Comparison of ENCODE assay signal across 7 cellular contexts in the genomic region with DNA sequence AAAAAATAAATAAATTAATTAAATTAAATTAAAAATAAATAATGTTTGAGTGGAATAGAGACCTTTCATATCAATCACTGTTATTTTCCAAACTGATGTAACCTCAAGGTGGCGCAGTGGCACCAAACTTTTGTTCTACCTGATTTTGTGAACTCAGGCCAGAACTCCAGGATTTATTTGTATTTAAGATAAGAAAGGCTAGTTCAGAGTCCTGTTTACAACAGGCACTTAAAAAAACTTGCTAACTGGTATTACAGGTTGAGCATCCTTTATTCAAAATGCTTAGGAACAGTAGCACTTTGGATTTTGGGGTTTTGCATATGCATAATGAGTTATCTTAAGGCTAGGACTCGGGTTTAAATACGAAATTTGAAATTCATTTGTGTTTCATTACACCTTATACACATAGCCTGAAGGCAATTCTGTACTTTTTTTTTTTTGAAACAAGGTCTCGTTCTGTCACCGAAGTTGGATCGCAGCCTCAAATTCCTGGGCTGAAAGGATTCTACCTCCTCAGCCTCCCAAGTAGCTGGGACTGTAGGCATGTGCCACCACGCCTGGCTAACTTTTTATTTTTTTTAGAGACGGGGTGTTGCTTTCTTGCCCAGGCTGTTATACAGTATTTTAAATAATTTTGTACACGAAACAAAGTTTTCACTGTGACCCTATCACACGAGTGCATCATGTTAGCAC. TPM values are rescaled to one million over a fixed set of nuclear protein-coding genes. Genes with fewer than 3 reads are reported as not detected.
A peak's percentile ranks its signal among the peaks of the same experiment; 100 is the strongest.
DNase-seq lines count a peak whose midpoint lies in the region; ATAC-seq and TF ChIP-seq lines count a peak whose summit lies in the region.

No MANE protein-coding gene starts in this region.

- in situ Hi-C loops in KBM-7 (cut with MboI; ENCODE audit: low pct_unique_long_range_greater_than_20kb, low sequenced_read_pairs), result no loop called here

- H3F3A ChIP-seq in DOHH2 (ENCODE audit: control insufficient read depth, insufficient read depth), result peaks cover 2% of the 10 kb centered on the region

- intact Hi-C loops in MCF 10A (cut with micrococcal nuclease), result loop anchor here (2.0 kb wide), 1 partner anchor 105 kb away; the partner anchor contains the start of gene WDR25

- no peak overlapping the region for H2BK5ac ChIP-seq in mesendoderm (ENCODE audit: low read length)

- H3K27me3 ChIP-seq in DOHH2 (ENCODE audit: control insufficient read depth, low read length), result no peaks in the 10 kb centered on the region
- H3K27me3 ChIP-seq in mesendoderm (ENCODE audit: insufficient read depth, low read length, poor library complexity), result no peaks in the 10 kb centered on the region

- H3K23ac ChIP-seq in mesendoderm (ENCODE audit: low read length), result no peak overlapping the region

- H3K4me2 ChIP-seq in DOHH2 (ENCODE audit: low read length) (no peak overlapping the region), mesendoderm (ENCODE audit: low read length) (no peak overlapping the region)

- H3K4me3 ChIP-seq in DOHH2 (ENCODE audit: low read length) (no peak overlapping the region), mesendoderm (ENCODE audit: low read length) (no peak overlapping the region)

- H3K4ac ChIP-seq in mesendoderm (ENCODE audit: low read depth, low read length), result no peak overlapping the region

- H4K20me1 ChIP-seq in DOHH2 (ENCODE audit: control insufficient read depth, insufficient read depth, low read depth, low read length), result peaks cover 6% of the 10 kb centered on the region

- no peak overlapping the region for H3K18ac ChIP-seq in mesendoderm (ENCODE audit: low read length)

- H3K27me3 Mint-ChIP-seq in MCF 10A (ENCODE audit: insufficient read depth, unreplicated experiment), result no peaks in the 10 kb centered on the region

- H3K27ac Mint-ChIP-seq in MCF 10A (ENCODE audit: low read depth, unreplicated experiment), result no peak overlapping the region

- no peaks in the 10 kb centered on the region for H3K9me3 ChIP-seq in DOHH2 (ENCODE audit: control insufficient read depth, insufficient read depth, low read length)

- no TSS peak for BruUV-seq in MCF 10A (replicated peaks; lab: Mats Ljungman, UMichigan)

- ATAC-seq in GM18519 (IDR thresholded peaks at IDR 0.05; ENCODE audit: low FRiP score, unreplicated experiment) (no peak), GM19455 (IDR thresholded peaks at IDR 0.05; ENCODE audit: unreplicated experiment) (no peak)

- no peak overlapping the region for H3K4me3 Mint-ChIP-seq in MCF 10A (ENCODE audit: unreplicated experiment)

- H4K8ac ChIP-seq in mesendoderm (ENCODE audit: low read depth, low read length), result peak overlapping the region; percentile 28

- DNase-seq in KBM-7, result peak; percentile 32
- DNase-seq in MCF 10A (ENCODE audit: unreplicated experiment), result peak; percentile 55
- DNase-seq in mesendoderm, result peak; percentile 40
- no peak for DNase-seq in HPDE6-E6E7 (ENCODE audit: extremely low spot score)

- H2AK5ac ChIP-seq in mesendoderm (ENCODE audit: low read length), result no peak overlapping the region

- TF ChIP-seq CTCF in DOHH2 (IDR thresholded peaks at IDR 0.05; ENCODE audit: low read depth, low read length, poor library complexity, severe bottlenecking) (peak; percentile 58), MCF 10A (IDR thresholded peaks at IDR 0.05; ENCODE audit: unreplicated experiment) (peak; percentile 40)

- H3K4me1 ChIP-seq in DOHH2 (ENCODE audit: control insufficient read depth, low read length) (no peaks in the 10 kb centered on the region), mesendoderm (ENCODE audit: control insufficient read depth, low read depth, low read length) (no peaks in the 10 kb centered on the region)

- no peak overlapping the region for H3K9ac ChIP-seq in mesendoderm (ENCODE audit: low read length)

- no peak overlapping the region for H2BK120ac ChIP-seq in mesendoderm (ENCODE audit: low read depth, low read length)

- H4K5ac ChIP-seq in mesendoderm (ENCODE audit: low read length), result no peak overlapping the region

- H3K4me1 Mint-ChIP-seq in MCF 10A (ENCODE audit: insufficient read depth, unreplicated experiment), result peaks cover 17% of the 10 kb centered on the region

- POLR2A ChIA-PET in MCF 10A (lab: Yijun Ruan, JAX), result interaction anchor here (1.1 to 1.9 kb wide), 2 partner anchors 11 to 12 kb away, joined by 4 to 5 read pairs; no protein-coding TSS in a partner anchor

- CTCF ChIA-PET in MCF 10A (lab: Yijun Ruan, JAX), result interaction anchor here (0.6 to 3.1 kb wide), 9 partner anchors 11 to 1344 kb away, joined by 3 to 14 read pairs (median 4); no protein-coding TSS in a partner anchor

- no peak overlapping the region for H3K56ac ChIP-seq in mesendoderm (ENCODE audit: low read length)

- peaks cover 4% of the 10 kb centered on the region for H3K36me3 Mint-ChIP-seq in MCF 10A (ENCODE audit: insufficient read depth, unreplicated experiment)

- no peaks in the 10 kb centered on the region for H3K9me3 Mint-ChIP-seq in MCF 10A (ENCODE audit: unreplicated experiment)

- no CpG with 5 or more reads among the region's 10 CpGs for WGBS in mesendoderm (ENCODE audit: extremely low coverage, insufficient coverage, low lambda C conversion rate)

- H2BK15ac ChIP-seq in mesendoderm (replicated peaks; ENCODE audit: low read depth), result no peak overlapping the region

- H3K79me2 ChIP-seq in DOHH2 (ENCODE audit: control insufficient read depth, low read length), result peaks cover 94% of the 10 kb centered on the region
- H3K79me2 ChIP-seq in mesendoderm (ENCODE audit: control insufficient read depth, insufficient read depth, low read length), result peaks cover 62% of the 10 kb centered on the region

- peaks cover 23% of the 10 kb centered on the region for H3K79me1 ChIP-seq in mesendoderm (ENCODE audit: low read length)

- H3K9me2 ChIP-seq in DOHH2 (replicated peaks; ENCODE audit: control insufficient read depth, low read length), result no peaks in the 10 kb centered on the region

- H3K27ac ChIP-seq in DOHH2 (ENCODE audit: low read depth, low read length), result no peak overlapping the region
- no peak overlapping the region for H3K27ac ChIP-seq in mesendoderm (ENCODE audit: low read depth, low read length)

- H3K36me3 ChIP-seq in DOHH2 (ENCODE audit: control insufficient read depth, low read length), result peaks cover 70% of the 10 kb centered on the region
- H3K36me3 ChIP-seq in mesendoderm (ENCODE audit: control insufficient read depth, insufficient read depth, low read length), result peaks cover 2% of the 10 kb centered on the region

RNA-seq across cellular contexts. Expression of gene YY1, which starts 32.4 kb away (rescaled TPM):
- 66.7 and 73.3 TPM in 2 replicates for total RNA-seq in MCF 10A (2022)
- polyA plus RNA-seq in mesendoderm (2013, experiment 1 of 2), result 150 TPM
- 152 TPM for polyA plus RNA-seq in mesendoderm (2013, experiment 2 of 2)

RNA-seq across cellular contexts. Expression of gene SLC25A29, which starts 34.9 kb away (rescaled TPM):
- 33.9 and 49.2 TPM in 2 replicates for total RNA-seq in MCF 10A (2022)
- 29.6 TPM for polyA plus RNA-seq in mesendoderm (2013, experiment 1 of 2)
- 31.1 TPM for polyA plus RNA-seq in mesendoderm (2013, experiment 2 of 2)

RNA-seq across cellular contexts. Expression of gene SLC25A47, which starts 51.7 kb away (rescaled TPM):
- total RNA-seq in MCF 10A (2022), result not detected in 2 replicates
- not detected for polyA plus RNA-seq in mesendoderm (2013, experiment 1 of 2)
- polyA plus RNA-seq in mesendoderm (2013, experiment 2 of 2), result not detected
